ENCODE assay signal across 8 cellular contexts in the genomic region with DNA sequence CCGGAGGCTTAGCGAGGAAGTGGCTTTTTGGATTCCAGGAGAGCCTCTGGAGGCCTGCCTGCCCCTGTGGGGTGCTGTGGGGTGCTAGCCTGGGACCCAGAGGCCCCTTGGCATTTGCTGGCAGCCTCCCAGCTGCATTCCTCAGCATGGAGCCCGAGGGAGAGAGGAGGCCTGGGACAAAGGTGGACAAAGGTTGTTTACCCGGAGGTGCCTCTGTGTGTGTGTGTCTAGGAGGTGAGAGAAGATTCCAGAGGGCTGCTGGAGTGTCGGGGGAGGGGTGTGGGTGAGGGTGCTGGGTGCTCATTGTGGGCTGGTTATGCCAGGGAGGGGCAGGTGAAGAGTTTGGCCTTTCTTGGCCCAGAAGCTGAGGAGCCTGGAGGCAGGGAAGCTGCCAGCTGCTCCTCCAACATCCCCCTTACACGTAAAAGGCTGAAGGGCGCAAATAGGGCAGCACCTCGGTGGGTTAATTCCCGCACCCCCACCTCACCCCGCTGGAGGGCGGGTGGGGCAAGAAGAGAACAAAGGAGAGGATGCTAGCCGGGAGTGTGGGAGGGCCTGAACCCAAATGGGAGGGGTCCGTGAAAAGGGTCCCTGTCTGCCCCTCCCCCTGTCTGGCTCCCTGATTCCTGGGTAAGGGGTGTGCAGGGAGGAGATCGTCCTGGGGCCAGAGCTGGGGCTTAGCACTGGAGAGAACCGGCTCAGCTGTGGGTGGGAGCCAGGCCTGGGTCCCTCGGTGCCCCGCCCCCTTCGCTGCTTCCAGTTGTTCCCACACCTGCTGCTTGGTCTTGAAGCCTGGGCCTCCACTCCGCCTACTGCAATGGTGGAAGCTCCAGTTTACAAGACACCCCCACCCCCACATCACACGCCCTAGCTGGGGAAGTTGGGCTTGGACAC. TPM values are rescaled to one million over a fixed set of nuclear protein-coding genes. Genes with fewer than 3 reads are reported as not detected.
DNase-seq lines count a peak whose midpoint lies in the region; ATAC-seq and TF ChIP-seq lines count a peak whose summit lies in the region.

No MANE protein-coding gene starts in this region.

- H3K36me3 ChIP-seq in ACC112 (ENCODE audit: insufficient read depth, low read length) (0 out of 2 replicates have a peak, but pooled peaks cover 3% of the 10 kb centered on the region), ascending aorta (no peaks in the 10 kb centered on the region), suprapubic skin (no peaks in the 10 kb centered on the region)

- TF ChIP-seq EP300 in Ishikawa (IDR thresholded peaks at IDR 0.05; ENCODE audit: borderline replicate concordance) = peak; percentile 59; the same call in 1 of the 2 replicates
- no peak for TF ChIP-seq EP300 in suprapubic skin (IDR thresholded peaks at IDR 0.05)

- peak overlapping the region; percentile 55 for H2AFZ ChIP-seq in ACC112 (ENCODE audit: low read length, unreplicated experiment)

- TF ChIP-seq CTCF in ascending aorta (IDR thresholded peaks at IDR 0.05) = no peak
- TF ChIP-seq CTCF in suprapubic skin (IDR thresholded peaks at IDR 0.05) = no peak

- no peaks in the 10 kb centered on the region for H3K79me2 ChIP-seq in ACC112 (ENCODE audit: control insufficient read depth, insufficient read depth, low read length, unreplicated experiment)

- H3K27ac ChIP-seq in ACC112 (ENCODE audit: low read depth, low read length) = peak overlapping the region; percentile 81
- peak overlapping the region; percentile 95 for H3K27ac ChIP-seq in ascending aorta
- H3K27ac ChIP-seq in layer of hippocampus (ENCODE audit: low read depth, low read length) = peak overlapping the region; percentile 87
- peak overlapping the region; percentile 96 for H3K27ac ChIP-seq in suprapubic skin

- H3K4me1 ChIP-seq in ACC112 (ENCODE audit: control insufficient read depth, insufficient read depth, low read length, unreplicated experiment) = peaks cover 38% of the 10 kb centered on the region
- peaks cover 3 to 26% of the 10 kb centered on the region in 2 donors for H3K4me1 ChIP-seq in ascending aorta
- H3K4me1 ChIP-seq in suprapubic skin = peaks cover 56% of the 10 kb centered on the region

- H3K9me3 ChIP-seq in ascending aorta = no peaks in the 10 kb centered on the region
- no peaks in the 10 kb centered on the region for H3K9me3 ChIP-seq in suprapubic skin

- H3K4me3 ChIP-seq in ACC112 (ENCODE audit: low read depth, low read length) (peak overlapping the region; percentile 21), ascending aorta (peak overlapping the region; percentile 59 to 68), suprapubic skin (peak overlapping the region; percentile 36)

- H3K27me3 ChIP-seq in ACC112 (ENCODE audit: insufficient read depth, low read length) (no peaks in the 10 kb centered on the region), ascending aorta (no peaks in the 10 kb centered on the region), layer of hippocampus (ENCODE audit: control insufficient read depth, insufficient read depth, low read length) (no peaks in the 10 kb centered on the region), suprapubic skin (no peaks in the 10 kb centered on the region)

- 19% methylated on average over 16 of the region's 20 CpGs for WGBS in suprapubic skin

- TF ChIP-seq POLR2A in suprapubic skin (IDR thresholded peaks at IDR 0.05) = no peak

- intact Hi-C loops in ascending aorta (cut with DNase I) = loop anchor here (1.0 to 5.0 kb wide), 4 partner anchors 10 to 146 kb away; a partner anchor contains a TSS

- DNase-seq in ascending aorta (ENCODE audit: low spot score in 2 of 2) (peak in 1 of 2 donors; percentile 81), suprapubic skin (ENCODE audit: low spot score in 2 of 2) (peak in 1 of 2 donors; percentile 83)

- ATAC-seq in HG03139 (IDR thresholded peaks at IDR 0.05; ENCODE audit: unreplicated experiment) (no peak), HG02623 (IDR thresholded peaks at IDR 0.05; ENCODE audit: unreplicated experiment) (no peak), HG02610 (IDR thresholded peaks at IDR 0.05; ENCODE audit: unreplicated experiment) (no peak)

- no peak for TF ChIP-seq RAD21 in Ishikawa (IDR thresholded peaks at IDR 0.05; ENCODE audit: low read depth)

TF ChIP-seq in Ishikawa, 13 proteins besides CTCF, POLR2A, EP300 and RAD21:
- TF ChIP-seq TAF1 (IDR thresholded peaks at IDR 0.05; ENCODE audit: low read depth) = no peak
- TF ChIP-seq FOXM1 (IDR thresholded peaks at IDR 0.05; ENCODE audit: borderline replicate concordance, low read depth) = 0 out of 2 replicates have a peak, but pooled peaks have one; percentile 13
- peak; percentile 84 for TF ChIP-seq TEAD4 (IDR thresholded peaks at IDR 0.05)
- no peak for TF ChIP-seq CREB1 (IDR thresholded peaks at IDR 0.05; ENCODE audit: low read depth)
- TF ChIP-seq NFIC (IDR thresholded peaks at IDR 0.05) = peak; percentile 77
- no peak for TF ChIP-seq EGR1 (IDR thresholded peaks at IDR 0.05)
- TF ChIP-seq ZBTB7A (IDR thresholded peaks at IDR 0.05; ENCODE audit: low read depth) = peak; percentile 79
- TF ChIP-seq, protein P1, sequence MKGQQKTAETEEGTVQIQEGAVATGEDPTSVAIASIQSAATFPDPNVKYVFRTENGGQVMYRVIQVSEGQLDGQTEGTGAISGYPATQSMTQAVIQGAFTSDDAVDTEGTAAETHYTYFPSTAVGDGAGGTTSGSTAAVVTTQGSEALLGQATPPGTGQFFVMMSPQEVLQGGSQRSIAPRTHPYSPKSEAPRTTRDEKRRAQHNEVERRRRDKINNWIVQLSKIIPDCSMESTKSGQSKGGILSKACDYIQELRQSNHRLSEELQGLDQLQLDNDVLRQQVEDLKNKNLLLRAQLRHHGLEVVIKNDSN (IDR thresholded peaks at IDR 0.05) = no peak
- 0 out of 2 replicates have a peak, but pooled peaks have one; percentile 7 for TF ChIP-seq YY1 (IDR thresholded peaks at IDR 0.05; ENCODE audit: low read depth)
- TF ChIP-seq, protein P2, sequence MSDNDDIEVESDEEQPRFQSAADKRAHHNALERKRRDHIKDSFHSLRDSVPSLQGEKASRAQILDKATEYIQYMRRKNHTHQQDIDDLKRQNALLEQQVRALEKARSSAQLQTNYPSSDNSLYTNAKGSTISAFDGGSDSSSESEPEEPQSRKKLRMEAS (IDR thresholded peaks at IDR 0.05) = peak; percentile 27
- no peak for TF ChIP-seq CEBPB (IDR thresholded peaks at IDR 0.05)
- TF ChIP-seq, protein P3, sequence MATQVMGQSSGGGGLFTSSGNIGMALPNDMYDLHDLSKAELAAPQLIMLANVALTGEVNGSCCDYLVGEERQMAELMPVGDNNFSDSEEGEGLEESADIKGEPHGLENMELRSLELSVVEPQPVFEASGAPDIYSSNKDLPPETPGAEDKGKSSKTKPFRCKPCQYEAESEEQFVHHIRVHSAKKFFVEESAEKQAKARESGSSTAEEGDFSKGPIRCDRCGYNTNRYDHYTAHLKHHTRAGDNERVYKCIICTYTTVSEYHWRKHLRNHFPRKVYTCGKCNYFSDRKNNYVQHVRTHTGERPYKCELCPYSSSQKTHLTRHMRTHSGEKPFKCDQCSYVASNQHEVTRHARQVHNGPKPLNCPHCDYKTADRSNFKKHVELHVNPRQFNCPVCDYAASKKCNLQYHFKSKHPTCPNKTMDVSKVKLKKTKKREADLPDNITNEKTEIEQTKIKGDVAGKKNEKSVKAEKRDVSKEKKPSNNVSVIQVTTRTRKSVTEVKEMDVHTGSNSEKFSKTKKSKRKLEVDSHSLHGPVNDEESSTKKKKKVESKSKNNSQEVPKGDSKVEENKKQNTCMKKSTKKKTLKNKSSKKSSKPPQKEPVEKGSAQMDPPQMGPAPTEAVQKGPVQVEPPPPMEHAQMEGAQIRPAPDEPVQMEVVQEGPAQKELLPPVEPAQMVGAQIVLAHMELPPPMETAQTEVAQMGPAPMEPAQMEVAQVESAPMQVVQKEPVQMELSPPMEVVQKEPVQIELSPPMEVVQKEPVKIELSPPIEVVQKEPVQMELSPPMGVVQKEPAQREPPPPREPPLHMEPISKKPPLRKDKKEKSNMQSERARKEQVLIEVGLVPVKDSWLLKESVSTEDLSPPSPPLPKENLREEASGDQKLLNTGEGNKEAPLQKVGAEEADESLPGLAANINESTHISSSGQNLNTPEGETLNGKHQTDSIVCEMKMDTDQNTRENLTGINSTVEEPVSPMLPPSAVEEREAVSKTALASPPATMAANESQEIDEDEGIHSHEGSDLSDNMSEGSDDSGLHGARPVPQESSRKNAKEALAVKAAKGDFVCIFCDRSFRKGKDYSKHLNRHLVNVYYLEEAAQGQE (IDR thresholded peaks at IDR 0.05; ENCODE audit: low read depth) = no peak
- TF ChIP-seq TCF12 (IDR thresholded peaks at IDR 0.05; ENCODE audit: low read depth) = peak; percentile 25; the same call in 1 of the 2 replicates

RNA-seq across cellular contexts. Expression of a gene that starts 9.9 kb away (rescaled TPM):
- total RNA-seq in ascending aorta (1.4 TPM), suprapubic skin (10 to 100 TPM in 1 of 4 donors, 1 to 10 TPM in 3; 2.2 to 10.4 (median 4.4) TPM)

RNA-seq across cellular contexts. Expression of a gene that starts 23.3 kb away (rescaled TPM):
- total RNA-seq in ascending aorta (23.7 TPM), suprapubic skin (10 to 100 TPM; 23.1 to 35.6 (median 27.8) TPM)

RNA-seq across cellular contexts. Expression of a gene that starts 36.1 kb away (rescaled TPM):
- total RNA-seq in ascending aorta = 14.7 TPM
- 10 to 100 TPM in 2 of 4 donors, 1 to 10 TPM in 2; 6.2 to 37.7 (median 10.9) TPM for total RNA-seq in suprapubic skin

RNA-seq across cellular contexts. Expression of a gene that starts 39.3 kb away (rescaled TPM):
- total RNA-seq in ascending aorta (65.5 TPM), suprapubic skin (10 to 100 TPM; 44.7 to 87.1 (median 58.3) TPM)

RNA-seq across cellular contexts. Expression of a gene that starts 50.1 kb away (rescaled TPM):
- total RNA-seq in ascending aorta (10.7 TPM), suprapubic skin (10 to 100 TPM in 1 of 4 donors, 1 to 10 TPM in 3; 5.9 to 14.6 (median 8.0) TPM)
